Comparison of ENCODE assay signal across 27 cellular contexts in genomic region chr22:45051419-45051818, GRCh38. TPM values are rescaled to one million over a fixed set of nuclear protein-coding genes. Genes with fewer than 3 reads are reported as not detected.
"Had no signal": no experiment of that assay in that cellular context is flagged by ENCODE, and none has a peak within 500 bp of the region (broad histone marks: within the 10 kb centered on the region; RNA-seq: fewer than 3 reads in every experiment).

No MANE protein-coding gene starts in this region.

- H3K27ac ChIP-seq: KMS-11, SJSA1, SK-N-MC had no signal

- H3K4me1 ChIP-seq: SJSA1 had no signal

- H3K4me2 ChIP-seq: KMS-11 had no signal

- H3K9me3 ChIP-seq: SJSA1 had no signal

- ATAC-seq: HepG2, K562 had no signal

- H3K36me3 ChIP-seq: SJSA1 had no signal

- H3K9ac ChIP-seq: KMS-11 had no signal

- H3K4me3 ChIP-seq: K562, SJSA1, SK-N-MC had no signal

- DNase-seq: IMR-90, Kasumi-1, MM.1S, NCI-H1092 treated with DMSO at 0.1 percent for 48 hours, NCI-H1436 treated with DMSO at 0.1 percent for 48 hours, NCI-H1694 treated with DMSO at 0.1 percent for 48 hours, NCI-H1930, NCI-H2081, NCI-H2107, NCI-H226, NCI-H446, NCI-H510A, NCI-H524 treated with DMSO at 0.1 percent for 48 hours, NCI-H69, NCI-H774, Right ventricle myocardium superior, RPMI8226, SIG-M5, SW 1271, T-helper 1 cell had no signal

RNA-seq across cellular contexts. Expression of gene PHF21B, which starts 41.6 kb away (rescaled TPM):
- total RNA-seq: HepG2, HT-29, IMR-90, K562, M059J had no signal
- polyA plus RNA-seq: HepG2 had no signal
